Comparison of ENCODE assay signal across 10 cellular contexts in genomic region chr6:111603648-111604047, GRCh38. TPM values are rescaled to one million over a fixed set of nuclear protein-coding genes. Genes with fewer than 3 reads are reported as not detected.
DNase-seq lines count a peak whose midpoint lies in the region; ATAC-seq, FAIRE-seq and TF ChIP-seq lines count a peak whose summit lies in the region.
"Had no signal": no experiment of that assay in that cellular context is flagged by ENCODE, and none has a peak within 500 bp of the region (broad histone marks: within the 10 kb centered on the region; RNA-seq: fewer than 3 reads in every experiment).

No MANE protein-coding gene starts in this region.

- peak overlapping the region; percentile 87 for H3K4me2 ChIP-seq in astrocyte (ENCODE audit: low read length)

- H3K27me3 ChIP-seq in astrocyte (ENCODE audit: insufficient read depth, low read length): no peaks in the 10 kb centered on the region
- H3K27me3 ChIP-seq in thymus (ENCODE audit: control insufficient read depth, insufficient read depth): no peaks in the 10 kb centered on the region

- ATAC-seq in activated T-cell treated with anti-CD3 and anti-CD28 coated beads, Interleukin-2, amount 50 U/mL, for 4 hours: no peak
- ATAC-seq in HG03521 (IDR thresholded peaks at IDR 0.05; ENCODE audit: unreplicated experiment): no peak

- peak overlapping the region; percentile 29 for H2AFZ ChIP-seq in astrocyte (ENCODE audit: low read depth, low read length)

- H3K9me3 ChIP-seq in astrocyte (ENCODE audit: insufficient read depth, low read depth, low read length) (no peaks in the 10 kb centered on the region), thymus (ENCODE audit: control insufficient read depth) (no peaks in the 10 kb centered on the region)

- H3K4me1 ChIP-seq in astrocyte (ENCODE audit: insufficient read depth, low read length) (peaks cover 38% of the 10 kb centered on the region), thymus (ENCODE audit: control insufficient read depth, insufficient read depth, low read length) (peaks cover 9% of the 10 kb centered on the region)

- no peaks in the 10 kb centered on the region for H3K27me3 Mint-ChIP-seq in activated T-cell treated with anti-CD3 and anti-CD28 coated beads, Interleukin-2, amount 50 U/mL, for 4 hours (ENCODE audit: low read depth)
- no peaks in the 10 kb centered on the region for H3K27me3 Mint-ChIP-seq in astrocyte (ENCODE audit: low read depth, unreplicated experiment)

- H3K4me3 ChIP-seq in astrocyte (ENCODE audit: insufficient read depth, low read depth, low read length) (peak overlapping the region; percentile 68), thymus (ENCODE audit: low read length) (no peak overlapping the region)

- no peaks in the 10 kb centered on the region for H3K9me3 Mint-ChIP-seq in activated T-cell treated with anti-CD3 and anti-CD28 coated beads, Interleukin-2, amount 50 U/mL, for 4 hours
- no peaks in the 10 kb centered on the region for H3K9me3 Mint-ChIP-seq in astrocyte (ENCODE audit: unreplicated experiment)

- H4K20me1 ChIP-seq in astrocyte (ENCODE audit: insufficient read depth, low read length): no peaks in the 10 kb centered on the region

- TF ChIP-seq CTCF in astrocyte (IDR thresholded peaks at IDR 0.05; ENCODE audit: insufficient read depth, low read depth, low read length): no peak

- peak overlapping the region; percentile 35 for H3K4me3 Mint-ChIP-seq in activated T-cell treated with anti-CD3 and anti-CD28 coated beads, Interleukin-2, amount 50 U/mL, for 4 hours
- peak overlapping the region; percentile 95 for H3K4me3 Mint-ChIP-seq in astrocyte (ENCODE audit: unreplicated experiment)

- peak overlapping the region; percentile 94 for H3K9ac ChIP-seq in astrocyte (ENCODE audit: low read length)

- H3K27ac ChIP-seq in astrocyte (ENCODE audit: low read depth, low read length) (peak overlapping the region; percentile 94), thymus (ENCODE audit: low read depth) (peak overlapping the region; percentile 8)

- no peak for DNase-seq in activated T-cell treated with anti-CD3 and anti-CD28 coated beads, Interleukin-2, amount 50 U/mL, for 4 hours
- DNase-seq in activated T-cell treated with anti-CD3 and anti-CD28 coated beads for 4 hours (no peak), astrocyte (ENCODE audit: low read depth) (peak; percentile 37), kidney tubule cell (ENCODE audit: low spot score) (peak; percentile 43), RPMI8226 (no peak), mesenteric fat pad (ENCODE audit: low spot score) (no peak)
- DNase-seq: stimulated activated CD8-positive, alpha-beta memory T cell treated with anti-CD3 and anti-CD28 coated beads, Interleukin-4, amount 100 ng/mL, for 48 hours; T1000 had no signal

- 93% methylated on average over 3 of the region's 3 CpGs for WGBS in thymus

- H3K36me3 Mint-ChIP-seq in activated T-cell treated with anti-CD3 and anti-CD28 coated beads, Interleukin-2, amount 50 U/mL, for 4 hours (ENCODE audit: insufficient read depth): peaks cover 9% of the 10 kb centered on the region
- H3K36me3 Mint-ChIP-seq in astrocyte (ENCODE audit: low read depth, unreplicated experiment): peaks cover 10% of the 10 kb centered on the region

- FAIRE-seq in astrocyte (lab: Jason Lieb, UNC): no peak

- H3K79me2 ChIP-seq in astrocyte (ENCODE audit: insufficient read depth, low read length): peaks cover 37% of the 10 kb centered on the region

- H3K36me3 ChIP-seq in astrocyte (ENCODE audit: insufficient read depth, low read length) (no peaks in the 10 kb centered on the region), thymus (ENCODE audit: control insufficient read depth, insufficient read depth) (peaks cover 6% of the 10 kb centered on the region)

- peak overlapping the region; percentile 97 for H3K27ac Mint-ChIP-seq in astrocyte (ENCODE audit: unreplicated experiment)

- peaks cover 48% of the 10 kb centered on the region for H3K4me1 Mint-ChIP-seq in activated T-cell treated with anti-CD3 and anti-CD28 coated beads, Interleukin-2, amount 50 U/mL, for 4 hours (ENCODE audit: low read depth)
- H3K4me1 Mint-ChIP-seq in astrocyte (ENCODE audit: low read depth, unreplicated experiment): peaks cover 36% of the 10 kb centered on the region

RNA-seq across cellular contexts. Expression of gene TRAF3IP2, which starts 2.0 kb away (rescaled TPM):
- total RNA-seq in activated T-cell treated with anti-CD3 and anti-CD28 coated beads, Interleukin-2, amount 50 U/mL, for 4 hours: 10 to 100 TPM; 15.3 to 20.8 (median 19.3) TPM
- total RNA-seq in astrocyte (17.8 and 19.0 TPM in 2 replicates), mesenteric fat pad (29.9 TPM)
- 38.9 TPM for polyA plus RNA-seq in thymus

Comparison
In these comparisons a context has a peak if more than half of its experiments do, and no peak if none do; other contexts are left out.
1. DNase-seq: peak in astrocyte (single experiment) and kidney tubule cell (single experiment); none in activated T-cell treated with anti-CD3 and anti-CD28 coated beads, Interleukin-2, amount 50 U/mL, for 4 hours (single experiment), activated T-cell treated with anti-CD3 and anti-CD28 coated beads for 4 hours (single experiment), RPMI8226 (single experiment) and mesenteric fat pad (single experiment).